Comparison of ENCODE assay signal across 20 cellular contexts in the genomic region with DNA sequence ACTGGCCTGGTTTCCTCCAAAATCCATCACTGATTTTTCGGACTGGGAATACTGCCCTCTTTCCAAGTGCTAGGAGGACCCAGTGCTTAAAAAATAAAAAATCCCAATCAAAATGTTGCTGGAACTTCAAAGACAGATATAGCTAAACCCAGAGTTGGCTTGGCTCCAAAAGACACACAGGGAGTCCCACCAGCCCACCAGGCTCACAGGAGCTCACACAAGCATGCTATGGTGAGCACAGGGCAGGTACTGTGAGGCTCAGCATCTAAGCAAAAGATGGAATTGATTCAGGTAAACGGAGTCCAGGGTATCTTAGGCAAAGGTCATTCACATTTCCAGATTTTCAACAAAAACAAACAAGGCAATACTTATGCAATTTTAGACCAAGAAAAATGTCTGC. TPM values are rescaled to one million over a fixed set of nuclear protein-coding genes. Genes with fewer than 3 reads are reported as not detected.
A peak's percentile ranks its signal among the peaks of the same experiment; 100 is the strongest.
DNase-seq lines count a peak whose midpoint lies in the region; ATAC-seq and TF ChIP-seq lines count a peak whose summit lies in the region.
"Had no signal": no experiment of that assay in that cellular context is flagged by ENCODE, and none has a peak within 500 bp of the region (broad histone marks: within the 10 kb centered on the region; RNA-seq: fewer than 3 reads in every experiment).

No MANE protein-coding gene starts in this region.

- H3K4me3 ChIP-seq in right atrium auricular region: no peak overlapping the region
- no peak overlapping the region for H3K4me3 ChIP-seq in endodermal cell (ENCODE audit: low read length)
- H3K4me3 ChIP-seq in osteoblast (ENCODE audit: insufficient read depth, low read length): no peak overlapping the region
- H3K4me3 ChIP-seq: PC-9, SK-N-MC had no signal

- H3K36me3 Mint-ChIP-seq in endodermal cell (ENCODE audit: low read depth): no peaks in the 10 kb centered on the region
- H3K36me3 Mint-ChIP-seq in activated CD4-positive, alpha-beta T cell treated with anti-CD3 and anti-CD28 coated beads, Interleukin-2, amount 10 ng/mL, durations not matched to agents 24 days and 14 days (ENCODE audit: low read depth): no peaks in the 10 kb centered on the region

- no peak overlapping the region for H3K27ac Mint-ChIP-seq in endodermal cell
- no peak overlapping the region for H3K27ac Mint-ChIP-seq in activated CD4-positive, alpha-beta T cell treated with anti-CD3 and anti-CD28 coated beads, Interleukin-2, amount 10 ng/mL, durations not matched to agents 24 days and 14 days

- H3K4me3 Mint-ChIP-seq in endodermal cell: no peak overlapping the region
- no peak overlapping the region for H3K4me3 Mint-ChIP-seq in activated CD4-positive, alpha-beta T cell treated with anti-CD3 and anti-CD28 coated beads, Interleukin-2, amount 10 ng/mL, durations not matched to agents 24 days and 14 days

- no peak overlapping the region for H3K9ac ChIP-seq in endodermal cell (ENCODE audit: extremely low read depth, low read length, poor library complexity, severe bottlenecking)

- H3K4me2 ChIP-seq in osteoblast (ENCODE audit: insufficient read depth, low read length): peak overlapping the region; percentile 47
- H3K4me2 ChIP-seq: PC-9 had no signal

- H3K4me1 ChIP-seq in right atrium auricular region (peaks cover 0 to 14% of the 10 kb centered on the region in 2 donors), endodermal cell (ENCODE audit: control insufficient read depth, insufficient read depth, low read length) (no peaks in the 10 kb centered on the region), osteoblast (ENCODE audit: insufficient read depth, low read length) (peaks cover 23% of the 10 kb centered on the region)
- H3K4me1 ChIP-seq: BE2C had no signal

- H3K79me2 ChIP-seq in osteoblast (ENCODE audit: insufficient read depth, low read length): peaks cover 36% of the 10 kb centered on the region

- peaks cover 8% of the 10 kb centered on the region for H3K4me1 Mint-ChIP-seq in endodermal cell
- peaks cover 12% of the 10 kb centered on the region for H3K4me1 Mint-ChIP-seq in activated CD4-positive, alpha-beta T cell treated with anti-CD3 and anti-CD28 coated beads, Interleukin-2, amount 10 ng/mL, durations not matched to agents 24 days and 14 days

- H3K36me3 ChIP-seq in right atrium auricular region (no peaks in the 10 kb centered on the region), endodermal cell (ENCODE audit: control insufficient read depth, insufficient read depth, low read length) (no peaks in the 10 kb centered on the region), osteoblast (ENCODE audit: insufficient read depth, low read length) (no peaks in the 10 kb centered on the region)
- H3K36me3 ChIP-seq: BE2C had no signal

- DNase-seq in right atrium auricular region (ENCODE audit: low spot score) (peak; percentile 50), Right ventricle myocardium superior (no peak), endodermal cell (peak; percentile 16), osteoblast (ENCODE audit: insufficient read length, low spot score, missing footprints) (no peak), SKM-1 (lab: John Stamatoyannopoulos, UW; ENCODE audit: unreplicated experiment) (no peak)
- no peak for DNase-seq in activated CD4-positive, alpha-beta T cell treated with anti-CD3 and anti-CD28 coated beads, Interleukin-2, amount 10 ng/mL, durations not matched to agents 24 days and 14 days
- DNase-seq: BE2C, DMS53, EL, GF-D8, Kasumi-1, NCI-H1694, NCI-H2081, NCI-H510A treated with DMSO at 0.1 percent for 48 hours, NCI-H748 treated with DMSO at 0.1 percent for 48 hours, PC-9, RPMI8226, SHP77 treated with DMSO at 0.1 percent for 48 hours had no signal

- no peak overlapping the region for H2AFZ ChIP-seq in osteoblast (ENCODE audit: low read length)
- H2AFZ ChIP-seq: PC-9 had no signal

- H4K20me1 ChIP-seq in osteoblast (ENCODE audit: insufficient read depth, low read length): peaks cover 3% of the 10 kb centered on the region

- H3K27me3 ChIP-seq in right atrium auricular region: no peaks in the 10 kb centered on the region
- peaks cover 27% of the 10 kb centered on the region for H3K27me3 ChIP-seq in endodermal cell (ENCODE audit: control insufficient read depth, insufficient read depth, low read length, poor library complexity, severe bottlenecking)
- H3K27me3 ChIP-seq in osteoblast (ENCODE audit: insufficient read depth, low read length): no peaks in the 10 kb centered on the region
- H3K27me3 ChIP-seq: BE2C had no signal

- no peak for TF ChIP-seq CTCF in right atrium auricular region (IDR thresholded peaks at IDR 0.05)
- TF ChIP-seq CTCF in endodermal cell (conservative IDR thresholded peaks at IDR 0.05): no peak
- no peak for TF ChIP-seq CTCF in osteoblast (IDR thresholded peaks at IDR 0.05; ENCODE audit: extremely low read depth, low read depth, low read length)

- H3K9me3 Mint-ChIP-seq in endodermal cell: no peaks in the 10 kb centered on the region
- peaks cover 3% of the 10 kb centered on the region for H3K9me3 Mint-ChIP-seq in activated CD4-positive, alpha-beta T cell treated with anti-CD3 and anti-CD28 coated beads, Interleukin-2, amount 10 ng/mL, durations not matched to agents 24 days and 14 days

- WGBS in endodermal cell (ENCODE audit: insufficient coverage in 1 of 2, insufficient read length in 1 of 2), 2 experiments: 86 to 100% methylated on average over 2 of the region's 2 CpGs

- H3K27ac ChIP-seq in right atrium auricular region (no peak overlapping the region), endodermal cell (ENCODE audit: low read depth, low read length) (no peak overlapping the region), osteoblast (ENCODE audit: low read depth, low read length) (no peak overlapping the region)
- H3K27ac ChIP-seq: PC-9, SK-N-MC had no signal

- intact Hi-C loops in Right ventricle myocardium superior (cut with DNase I): no loop called here
- intact Hi-C loops in activated CD4-positive, alpha-beta T cell treated with anti-CD3 and anti-CD28 coated beads, Interleukin-2, amount 10 ng/mL, durations not matched to agents 24 days and 14 days (cut with micrococcal nuclease): no loop called here

- peaks cover 34% of the 10 kb centered on the region for H3K27me3 Mint-ChIP-seq in endodermal cell (ENCODE audit: insufficient read depth)
- H3K27me3 Mint-ChIP-seq in activated CD4-positive, alpha-beta T cell treated with anti-CD3 and anti-CD28 coated beads, Interleukin-2, amount 10 ng/mL, durations not matched to agents 24 days and 14 days: peaks cover 13% of the 10 kb centered on the region

- no peaks in the 10 kb centered on the region for H3K9me3 ChIP-seq in right atrium auricular region
- H3K9me3 ChIP-seq in endodermal cell (ENCODE audit: control insufficient read depth, low read length): no peaks in the 10 kb centered on the region
- H3K9me3 ChIP-seq in osteoblast (ENCODE audit: low read depth, low read length): no peaks in the 10 kb centered on the region
- H3K9me3 ChIP-seq: BE2C had no signal

- ATAC-seq in Right ventricle myocardium superior (ENCODE audit: poor library complexity): no peak
- ATAC-seq in GM18873 (IDR thresholded peaks at IDR 0.05; ENCODE audit: low FRiP score, unreplicated experiment): no peak

RNA-seq across cellular contexts. Expression of gene TRANK1, which starts 3.7 kb away (rescaled TPM):
- total RNA-seq in right atrium auricular region (10 to 100 TPM in 1 of 2 donors, 1 to 10 TPM in 1; 5.7 to 10.3 TPM), Right ventricle myocardium superior (3.4 TPM), endodermal cell (10 to 100 TPM in 1 of 2 donors, 1 to 10 TPM in 1; 9.0 to 20.1 TPM), osteoblast (29.8 and 30.8 TPM in 2 replicates)
- 4.8 TPM for polyA plus RNA-seq in endodermal cell (2013, experiment 1 of 2)
- 4.1 TPM for polyA plus RNA-seq in endodermal cell (2013, experiment 2 of 2)
- total RNA-seq in activated CD4-positive, alpha-beta T cell treated with anti-CD3 and anti-CD28 coated beads, Interleukin-2, amount 10 ng/mL, durations not matched to agents 24 days and 14 days: 2.1 and 2.3 TPM in 2 replicates

RNA-seq across cellular contexts. Expression of gene EPM2AIP1, which starts 51.8 kb away (rescaled TPM):
- total RNA-seq in right atrium auricular region (10 to 100 TPM; 10.3 TPM), Right ventricle myocardium superior (17.9 TPM), endodermal cell (10 to 100 TPM; 15.7 to 19.5 TPM), osteoblast (22.8 and 28.0 TPM in 2 replicates)
- 23.2 TPM for polyA plus RNA-seq in endodermal cell (2013, experiment 1 of 2)
- 23.4 TPM for polyA plus RNA-seq in endodermal cell (2013, experiment 2 of 2)
- total RNA-seq in activated CD4-positive, alpha-beta T cell treated with anti-CD3 and anti-CD28 coated beads, Interleukin-2, amount 10 ng/mL, durations not matched to agents 24 days and 14 days: 15.8 TPM in 2 replicates

RNA-seq across cellular contexts. Expression of gene MLH1, which starts 52.2 kb away (rescaled TPM):
- total RNA-seq in right atrium auricular region: 10 to 100 TPM; 36.0 to 37.8 TPM
- total RNA-seq in Right ventricle myocardium superior: 42.7 TPM
- total RNA-seq in endodermal cell: 10 to 100 TPM; 36.4 to 47.0 TPM
- polyA plus RNA-seq in endodermal cell (2013, experiment 1 of 2): 60.7 TPM
- polyA plus RNA-seq in endodermal cell (2013, experiment 2 of 2): 55.1 TPM
- total RNA-seq in osteoblast: 45.4 and 53.6 TPM in 2 replicates
- 69.5 and 71.0 TPM in 2 replicates for total RNA-seq in activated CD4-positive, alpha-beta T cell treated with anti-CD3 and anti-CD28 coated beads, Interleukin-2, amount 10 ng/mL, durations not matched to agents 24 days and 14 days

Comparison
In these comparisons a context has a peak if more than half of its experiments do, and no peak if none do; other contexts are left out.
1. DNase-seq: peak in right atrium auricular region (single experiment) and endodermal cell (single experiment); none in Right ventricle myocardium superior (single experiment), osteoblast (single experiment), SKM-1 (single experiment) and activated CD4-positive, alpha-beta T cell treated with anti-CD3 and anti-CD28 coated beads, Interleukin-2, amount 10 ng/mL, durations not matched to agents 24 days and 14 days (single experiment).